ENCODE assay signal across 8 cellular contexts in genomic region chr10:17644485-17644964, GRCh38. TPM values are rescaled to one million over a fixed set of nuclear protein-coding genes. Genes with fewer than 3 reads are reported as not detected.
DNase-seq lines count a peak whose midpoint lies in the region; ATAC-seq and TF ChIP-seq lines count a peak whose summit lies in the region.

No MANE protein-coding gene starts in this region.

- 2 to 6% methylated on average over 7 to 9 of the region's 9 CpGs for WGBS in endodermal cell (ENCODE audit: insufficient coverage in 1 of 2, insufficient read length in 1 of 2), 2 experiments

- H3K4me1 Mint-ChIP-seq in endodermal cell (peaks cover 20% of the 10 kb centered on the region), naive B cell (peaks cover 48 to 64% (median 49%) of the 10 kb centered on the region in 3 donors)

- peaks cover 0 to 34% (median 23%) of the 10 kb centered on the region in 11 experiments; a peak in 21 of 22 replicates for H3K36me3 ChIP-seq in BLaER1 treated with 17β-estradiol and CSF1 and Interleukin-3, amounts not matched to agents 10 nM and 100 nM
- peaks cover 18% of the 10 kb centered on the region for H3K36me3 ChIP-seq in RWPE2 (ENCODE audit: low read depth)
- peaks cover 17% of the 10 kb centered on the region for H3K36me3 ChIP-seq in endodermal cell (ENCODE audit: control insufficient read depth, insufficient read depth, low read length)

- DNase-seq in RWPE2 (ENCODE audit: low spot score): no peak
- DNase-seq in endodermal cell: no peak
- DNase-seq in naive B cell: no peak
- DNase-seq in DMS153 treated with DMSO at 0.1 percent for 48 hours (lab: John Stamatoyannopoulos, UW; ENCODE audit: unreplicated experiment): no peak
- DNase-seq in HK-2 (ENCODE audit: unreplicated experiment): no peak

- TF ChIP-seq CTCF in RWPE2 (IDR thresholded peaks at IDR 0.05; ENCODE audit: poor library complexity, severe bottlenecking): no peak
- no peak for TF ChIP-seq CTCF in endodermal cell (conservative IDR thresholded peaks at IDR 0.05)

- H3K27ac ChIP-seq in BLaER1 treated with 17β-estradiol and CSF1 and Interleukin-3, amounts not matched to agents 10 nM and 100 nM: peak overlapping the region; percentile 93 to 100 (median 97)
- H3K27ac ChIP-seq in RWPE2 (ENCODE audit: poor library complexity, severe bottlenecking) (peak overlapping the region; percentile 81), endodermal cell (ENCODE audit: low read depth, low read length) (peak overlapping the region; percentile 100)

- H3K4me1 ChIP-seq in BLaER1 treated with 17β-estradiol and CSF1 and Interleukin-3, amounts not matched to agents 10 nM and 100 nM: peaks cover 24 to 47% (median 33%) of the 10 kb centered on the region in 10 experiments
- H3K4me1 ChIP-seq in RWPE2 (ENCODE audit: insufficient read depth, poor library complexity, severe bottlenecking) (peaks cover 25% of the 10 kb centered on the region), endodermal cell (ENCODE audit: control insufficient read depth, insufficient read depth, low read length) (no peaks in the 10 kb centered on the region)

- H3K27me3 ChIP-seq in BLaER1 treated with 17β-estradiol and CSF1 and Interleukin-3, amounts not matched to agents 10 nM and 100 nM: no peaks in the 10 kb centered on the region
- H3K27me3 ChIP-seq in RWPE2 (ENCODE audit: insufficient read depth, poor library complexity, severe bottlenecking) (no peaks in the 10 kb centered on the region), endodermal cell (ENCODE audit: control insufficient read depth, insufficient read depth, low read length, poor library complexity, severe bottlenecking) (no peaks in the 10 kb centered on the region)

- peaks cover 0 to 20% (median 17%) of the 10 kb centered on the region in 11 experiments; a peak in 17 of 22 replicates for H3K9me3 ChIP-seq in BLaER1 treated with 17β-estradiol and CSF1 and Interleukin-3, amounts not matched to agents 10 nM and 100 nM (replicated peaks in 1 of 11)
- H3K9me3 ChIP-seq in RWPE2 (ENCODE audit: severe bottlenecking) (no peaks in the 10 kb centered on the region), endodermal cell (ENCODE audit: control insufficient read depth, low read length) (peaks cover 7% of the 10 kb centered on the region)

- H3K27ac Mint-ChIP-seq in endodermal cell: peak overlapping the region; percentile 100
- peak overlapping the region; percentile 100 for H3K27ac Mint-ChIP-seq in naive B cell

- H3K27me3 Mint-ChIP-seq in endodermal cell (ENCODE audit: insufficient read depth): no peaks in the 10 kb centered on the region
- no peaks in the 10 kb centered on the region for H3K27me3 Mint-ChIP-seq in naive B cell

- peak overlapping the region; percentile 80 to 93 (median 88) for H3K4me2 ChIP-seq in BLaER1 treated with 17β-estradiol and CSF1 and Interleukin-3, amounts not matched to agents 10 nM and 100 nM

- H3K4me3 Mint-ChIP-seq in endodermal cell (peak overlapping the region; percentile 99), naive B cell (peak overlapping the region; percentile 92 to 99 (median 98))

- peak overlapping the region; percentile 75 to 94 (median 88) for H3K4me3 ChIP-seq in BLaER1 treated with 17β-estradiol and CSF1 and Interleukin-3, amounts not matched to agents 10 nM and 100 nM
- H3K4me3 ChIP-seq in RWPE2 (ENCODE audit: severe bottlenecking) (peak overlapping the region; percentile 66), endodermal cell (ENCODE audit: low read length) (peak overlapping the region; percentile 93)

- ATAC-seq in GM18909 (IDR thresholded peaks at IDR 0.05; ENCODE audit: poor library complexity, unreplicated experiment): peak; percentile 37
- ATAC-seq in HG03108 (IDR thresholded peaks at IDR 0.05; ENCODE audit: unreplicated experiment): peak; percentile 17
- peak; percentile 30 for ATAC-seq in RWPE2 (ENCODE audit: low read depth)
- ATAC-seq in naive B cell (ENCODE audit: low read depth in 2 of 2): peak; percentile 12 to 20

- peaks cover 3 to 50% (median 14%) of the 10 kb centered on the region in 11 experiments; a peak in 10 of 22 replicates for H4K20me1 ChIP-seq in BLaER1 treated with 17β-estradiol and CSF1 and Interleukin-3, amounts not matched to agents 10 nM and 100 nM

- peak overlapping the region; percentile 87 to 99 (median 96) for H3K9ac ChIP-seq in BLaER1 treated with 17β-estradiol and CSF1 and Interleukin-3, amounts not matched to agents 10 nM and 100 nM
- H3K9ac ChIP-seq in endodermal cell (ENCODE audit: extremely low read depth, low read length, poor library complexity, severe bottlenecking): peak overlapping the region; percentile 96

- H3K36me3 Mint-ChIP-seq in endodermal cell (ENCODE audit: low read depth) (peaks cover 20% of the 10 kb centered on the region), naive B cell (peaks cover 0 to 16% of the 10 kb centered on the region in 2 donors)

- H3K9me3 Mint-ChIP-seq in endodermal cell (peaks cover 2% of the 10 kb centered on the region), naive B cell (peaks cover 0 to 1% (median 0%) of the 10 kb centered on the region in 7 donors)

RNA-seq across cellular contexts. Expression of gene STAM, which starts 0.6 kb away (rescaled TPM):
- total RNA-seq in endodermal cell: 10 to 100 TPM; 26.7 to 30.0 TPM
- 32.7 TPM for polyA plus RNA-seq in endodermal cell (2013, experiment 1 of 2)
- polyA plus RNA-seq in endodermal cell (2013, experiment 2 of 2): 36.1 TPM
- polyA plus RNA-seq in naive B cell (ENCODE audit: low read depth in 6 of 6): 10 to 100 TPM in 1 of 6 donors, 1 to 10 TPM in 5; 4.4 to 12.5 (median 7.9) TPM

RNA-seq across cellular contexts. Expression of gene HACD1, which starts 27.4 kb away (rescaled TPM):
- total RNA-seq in endodermal cell: 10 to 100 TPM; 25.6 to 34.1 TPM
- 19.4 TPM for polyA plus RNA-seq in endodermal cell (2013, experiment 1 of 2)
- polyA plus RNA-seq in endodermal cell (2013, experiment 2 of 2): 22.1 TPM
- under 1 TPM in 2 of 6 donors, not detected in 4; 0.43 to 0.44 TPM for polyA plus RNA-seq in naive B cell (ENCODE audit: low read depth in 6 of 6)
